15 cellular contexts compared by ENCODE assay signal in genomic region chr4:41358626-41359025, GRCh38.
DNase-seq lines count a peak whose midpoint lies in the region; ATAC-seq and TF ChIP-seq lines count a peak whose summit lies in the region.
"Had no signal": no experiment of that assay in that cellular context is flagged by ENCODE, and none has a peak within 500 bp of the region (broad histone marks: within the 10 kb centered on the region; RNA-seq: fewer than 3 reads in every experiment).

No MANE protein-coding gene starts in this region.

- TF ChIP-seq CTCF in dorsolateral prefrontal cortex (IDR thresholded peaks at IDR 0.05 in 54 of 56, conservative IDR thresholded peaks at IDR 0.05 in 2 of 56; ENCODE audit: low read depth in 1 of 56, partially characterized antibody in 56 of 56) (no peak), neural crest cell (conservative IDR thresholded peaks at IDR 0.05) (no peak), glutamatergic neuron (IDR thresholded peaks at IDR 0.05; ENCODE audit: partially characterized antibody, unreplicated experiment) (no peak), foreskin keratinocyte (conservative IDR thresholded peaks at IDR 0.05) (no peak)

- no peaks in the 10 kb centered on the region for H3K4me1 ChIP-seq in foreskin keratinocyte

- no peaks in the 10 kb centered on the region for H3K9me3 Mint-ChIP-seq in neural crest cell
- H3K9me3 Mint-ChIP-seq in glutamatergic neuron (ENCODE audit: unreplicated experiment), result peaks cover 8% of the 10 kb centered on the region

- ATAC-seq in foreskin keratinocyte (no peak), HG02623 (IDR thresholded peaks at IDR 0.05; ENCODE audit: unreplicated experiment) (no peak)
- ATAC-seq: T-helper 17 cell had no signal

- no peaks in the 10 kb centered on the region for H3K36me3 Mint-ChIP-seq in neural crest cell (ENCODE audit: low read depth)
- peaks cover 4% of the 10 kb centered on the region for H3K36me3 Mint-ChIP-seq in glutamatergic neuron (ENCODE audit: unreplicated experiment)

- H3K27ac Mint-ChIP-seq in neural crest cell (ENCODE audit: unreplicated experiment), result no peak overlapping the region
- no peak overlapping the region for H3K27ac Mint-ChIP-seq in glutamatergic neuron (ENCODE audit: unreplicated experiment)
- H3K27ac Mint-ChIP-seq: IgD-negative memory B cell, T-helper 17 cell had no signal

- H3K27ac ChIP-seq in dorsolateral prefrontal cortex, result peak overlapping the region in 56 of 59 donors; percentile 15 to 100 (median 95)
- H3K27ac ChIP-seq in foreskin keratinocyte, result no peak overlapping the region
- H3K27ac ChIP-seq: BLaER1, tibial nerve had no signal

- H3K27me3 ChIP-seq in dorsolateral prefrontal cortex, result no peaks in the 10 kb centered on the region
- H3K27me3 ChIP-seq in foreskin keratinocyte, result peaks cover 55% of the 10 kb centered on the region

- no peak overlapping the region for H3K4me3 ChIP-seq in dorsolateral prefrontal cortex
- H3K4me3 ChIP-seq: BLaER1, tibial nerve had no signal

- peak overlapping the region; percentile 79 for H3K4me3 Mint-ChIP-seq in neural crest cell
- H3K4me3 Mint-ChIP-seq in glutamatergic neuron (ENCODE audit: unreplicated experiment), result no peak overlapping the region
- H3K4me3 Mint-ChIP-seq: T-helper 17 cell had no signal

- H3K27me3 Mint-ChIP-seq in neural crest cell (ENCODE audit: low read depth) (peaks cover 52% of the 10 kb centered on the region), glutamatergic neuron (ENCODE audit: unreplicated experiment) (peaks cover 3% of the 10 kb centered on the region)

- DNase-seq in COLO668 (lab: John Stamatoyannopoulos, UW; ENCODE audit: unreplicated experiment) (peak; percentile 40), NCI-H1092 treated with DMSO at 0.1 percent for 48 hours (lab: John Stamatoyannopoulos, UW) (peak; percentile 94), dorsolateral prefrontal cortex (peak in 4 of 10 donors; percentile 46 to 72 (median 60)), neural crest cell (ENCODE audit: low read depth, low spot score) (no peak), glutamatergic neuron (no peak), foreskin keratinocyte (no peak), NCI-H226 (no peak)
- DNase-seq: activated CD8-positive, alpha-beta memory T cell treated with anti-CD3 and anti-CD28 coated beads for 24 hours; NCI-H526 treated with DMSO at 0.1 percent for 48 hours; stimulated activated CD4-positive, alpha-beta T cell treated with anti-CD3 and anti-CD28 coated beads, Interleukin-4, amount 100 ng/mL, for 1 hour; T-helper 17 cell had no signal

- peaks cover 25% of the 10 kb centered on the region for H3K4me1 Mint-ChIP-seq in neural crest cell
- H3K4me1 Mint-ChIP-seq in glutamatergic neuron (ENCODE audit: low read depth, unreplicated experiment), result peaks cover 24% of the 10 kb centered on the region
- H3K4me1 Mint-ChIP-seq: IgD-negative memory B cell had no signal

- intact Hi-C loops in dorsolateral prefrontal cortex (cut with DNase I), result no loop called here

Comparison
In these comparisons a context has a peak if more than half of its experiments do, and no peak if none do; other contexts are left out.
1. DNase-seq: peak in COLO668 (single experiment) and NCI-H1092 treated with DMSO at 0.1 percent for 48 hours (single experiment); none in neural crest cell (single experiment), glutamatergic neuron (single experiment), foreskin keratinocyte (0 of 2) and NCI-H226 (single experiment).